In genomic region chr19:2782936-2783780, GRCh38 we compare ENCODE assay signal across 8 cellular contexts.
A peak's percentile ranks its signal among the peaks of the same experiment; 100 is the strongest.
DNase-seq lines count a peak whose midpoint lies in the region; ATAC-seq lines count a peak whose summit lies in the region.

SGTA (minus strand) TSS chr19:2783273; CDS start chr19:2769068, 14,205 bp downstream.

- no peaks in the 10 kb centered on the region for H3K9me3 Mint-ChIP-seq in central memory CD8-positive, alpha-beta T cell

- H3K27ac Mint-ChIP-seq in central memory CD8-positive, alpha-beta T cell (ENCODE audit: low read depth) = peak within 1 kb of the TSS; percentile 68

- peaks cover 39% of the 10 kb centered on the region for H3K4me1 Mint-ChIP-seq in central memory CD8-positive, alpha-beta T cell

- H3K36me3 Mint-ChIP-seq in central memory CD8-positive, alpha-beta T cell (ENCODE audit: insufficient read depth) = peaks cover 9% of the 10 kb centered on the region

- DNase-seq in AG20443 (ENCODE audit: low spot score) (peak; percentile 100), NCI-H446 (lab: John Stamatoyannopoulos, UW) (peak; percentile 97 to 99), iris pigment epithelial cell (ENCODE audit: low read depth) (peak; percentile 99)
- peak; percentile 95 for DNase-seq in activated CD4-positive, CD25-positive, alpha-beta regulatory T cell treated with anti-CD3 and anti-CD28 coated beads, Interleukin-2, amount 50 U/mL, for 16 hours (ENCODE audit: low read depth, low spot score)
- peak; percentile 91 to 97 for DNase-seq in central memory CD8-positive, alpha-beta T cell (ENCODE audit: low spot score in 2 of 2)
- DNase-seq in stimulated activated CD4-positive, alpha-beta T cell treated with anti-CD3 and anti-CD28 coated beads, Interleukin-12 subunit alpha, Interleukin-12 subunit beta, amount 100 ng/mL, for 24 hours (ENCODE audit: low read depth in 2 of 2) = peak; percentile 96 to 97

- no peaks in the 10 kb centered on the region for H3K27me3 Mint-ChIP-seq in central memory CD8-positive, alpha-beta T cell

- ATAC-seq in GM19025 (IDR thresholded peaks at IDR 0.05; ENCODE audit: low read depth, unreplicated experiment) (peak; percentile 73), HG03342 (IDR thresholded peaks at IDR 0.05; ENCODE audit: unreplicated experiment) (peak; percentile 75)
- ATAC-seq in central memory CD8-positive, alpha-beta T cell (replicated peaks; ENCODE audit: extremely low read depth, poor library complexity, severe bottlenecking) = peak; percentile 66

- peak within 1 kb of the TSS; percentile 78 for H3K4me3 Mint-ChIP-seq in central memory CD8-positive, alpha-beta T cell

Comparison
In these comparisons a context has a peak if more than half of its experiments do, and no peak if none do; other contexts are left out.
1. Peak in every context shown above with its lines: DNase-seq and ATAC-seq.